15 cellular contexts compared by ENCODE assay signal in the genomic region with DNA sequence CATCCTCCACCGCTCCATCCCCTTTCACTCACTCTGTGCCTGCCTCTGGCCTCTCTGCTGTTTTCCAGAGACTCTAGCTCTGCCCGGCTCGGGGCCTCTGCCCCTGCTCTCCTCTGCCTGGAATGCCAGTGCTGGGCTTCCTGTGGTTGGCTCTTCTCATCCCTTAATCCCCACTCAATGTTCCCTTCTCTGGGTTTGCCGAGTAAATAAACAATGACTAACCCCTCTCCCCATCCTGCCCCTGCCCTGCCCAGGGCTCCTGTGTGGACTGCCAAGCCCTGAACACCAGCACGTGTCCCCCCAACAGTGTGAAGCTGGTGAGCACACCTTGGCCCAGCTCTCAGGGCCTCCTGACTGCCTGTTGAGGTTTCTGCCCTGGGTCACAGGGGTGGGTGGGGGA. TPM values are rescaled to one million over a fixed set of nuclear protein-coding genes. Genes with fewer than 3 reads are reported as not detected.
DNase-seq lines count a peak whose midpoint lies in the region; ATAC-seq, FAIRE-seq and TF ChIP-seq lines count a peak whose summit lies in the region.
"Had no signal": no experiment of that assay in that cellular context is flagged by ENCODE, and none has a peak within 500 bp of the region (broad histone marks: within the 10 kb centered on the region; RNA-seq: fewer than 3 reads in every experiment).

No MANE protein-coding gene starts in this region.

- ATAC-seq in GM19467 (IDR thresholded peaks at IDR 0.05; ENCODE audit: unreplicated experiment): no peak
- no peak for ATAC-seq in HG02798 (IDR thresholded peaks at IDR 0.05; ENCODE audit: poor library complexity, unreplicated experiment)
- no peak for ATAC-seq in HG02642 (IDR thresholded peaks at IDR 0.05; ENCODE audit: poor library complexity, unreplicated experiment)
- ATAC-seq: pancreas had no signal

- FAIRE-seq in HTR-8/SVneo (lab: Jason Lieb, UNC) (peak; percentile 60), bronchial epithelial cell (lab: Jason Lieb, UNC) (no peak)
- FAIRE-seq: pancreas had no signal

- no peaks in the 10 kb centered on the region for H3K36me3 ChIP-seq in bronchial epithelial cell (ENCODE audit: control insufficient read depth, insufficient read depth, low read length)
- H3K36me3 ChIP-seq: pancreas had no signal

- peaks cover 10% of the 10 kb centered on the region for H3K27me3 ChIP-seq in bronchial epithelial cell (ENCODE audit: control insufficient read depth, insufficient read depth, low read length)
- H3K27me3 ChIP-seq: pancreas had no signal

- no peak overlapping the region for H3K4me3 ChIP-seq in bronchial epithelial cell (ENCODE audit: low read depth, low read length)
- H3K4me3 ChIP-seq: pancreas had no signal

- TF ChIP-seq CTCF in bronchial epithelial cell (IDR thresholded peaks at IDR 0.05; ENCODE audit: insufficient read depth, low read length, severe bottlenecking): no peak

- DNase-seq in COLO668 (lab: John Stamatoyannopoulos, UW; ENCODE audit: unreplicated experiment) (peak; percentile 18), HTR-8/SVneo (ENCODE audit: insufficient read length, low spot score) (peak; percentile 68), bronchial epithelial cell (ENCODE audit: low read depth) (peak; percentile 84), lung microvascular endothelial cell (ENCODE audit: low read depth in 2 of 2) (peak; percentile 20 to 37)
- no peak for DNase-seq in activated CD4-positive, alpha-beta T cell treated with anti-CD3 and anti-CD28 coated beads, Interleukin-2, amount 50 U/mL, for 4 hours
- DNase-seq: activated T-cell treated with anti-CD3 and anti-CD28 coated beads, Interleukin-2, amount 50 U/mL, for 24 hours; C1 segment of cervical spinal cord; hippocampal formation; NCI-H1048; NCI-H510A; pancreas; Right ventricle myocardium superior had no signal

RNA-seq across cellular contexts. Expression of a gene that starts 12.2 kb away (rescaled TPM):
- total RNA-seq in bronchial epithelial cell: under 0.01 and 0.13 TPM in 2 replicates
- 136 and 224 TPM in 2 replicates for total RNA-seq in lung microvascular endothelial cell

RNA-seq across cellular contexts. Expression of a gene that starts 26.3 kb away (rescaled TPM):
- 29.7 and 35.5 TPM in 2 replicates for total RNA-seq in bronchial epithelial cell
- 28.4 and 29.0 TPM in 2 replicates for total RNA-seq in lung microvascular endothelial cell

RNA-seq across cellular contexts. Expression of a gene that starts 29.0 kb away (rescaled TPM):
- total RNA-seq in bronchial epithelial cell (0.79 and 5.6 TPM in 2 replicates), lung microvascular endothelial cell (7.3 and 8.3 TPM in 2 replicates)

RNA-seq across cellular contexts. Expression of a gene that starts 52.0 kb away (rescaled TPM):
- 30.5 and 42.9 TPM in 2 replicates for total RNA-seq in bronchial epithelial cell
- total RNA-seq in lung microvascular endothelial cell: 26.2 and 38.1 TPM in 2 replicates

RNA-seq across cellular contexts. Expression of a gene that starts 53.5 kb away (rescaled TPM):
- 0.26 and 1.2 TPM in 2 replicates for total RNA-seq in bronchial epithelial cell
- total RNA-seq in lung microvascular endothelial cell: 0.22 TPM in 1 of 2 replicates, not detected in the other

Comparison
In these comparisons a context has a peak if more than half of its experiments do, and no peak if none do; other contexts are left out.
1. DNase-seq: peak in COLO668 (single experiment), HTR-8/SVneo (single experiment), bronchial epithelial cell (single experiment) and lung microvascular endothelial cell (2 of 2); none in activated CD4-positive, alpha-beta T cell treated with anti-CD3 and anti-CD28 coated beads, Interleukin-2, amount 50 U/mL, for 4 hours (0 of 2).
2. RNA of a gene that starts 12.2 kb away (total RNA-seq): 136 to 224 TPM in lung microvascular endothelial cell; under 0.01 to 0.13 TPM in bronchial epithelial cell; every median in the first group is over 100 times any median in the second.